21 cellular contexts compared by ENCODE assay signal in the genomic region with DNA sequence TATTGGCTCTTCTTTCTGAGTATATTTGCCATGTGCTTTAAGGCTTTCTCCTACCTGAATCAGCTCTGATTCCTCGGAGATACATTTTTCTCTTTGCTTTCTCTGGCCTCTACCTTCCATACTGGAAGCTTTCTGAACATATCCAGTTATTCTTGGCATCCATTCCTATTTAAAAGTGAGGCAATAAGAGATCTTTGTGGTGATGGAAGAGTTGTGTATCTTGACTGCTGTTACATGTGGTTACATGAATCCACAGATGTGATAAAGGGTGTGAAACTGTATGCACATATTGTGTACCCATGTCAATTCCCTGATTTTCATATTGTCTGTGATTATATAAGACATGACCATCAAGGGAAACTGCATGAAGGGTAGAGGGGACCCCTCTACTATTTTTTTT. TPM values are rescaled to one million over a fixed set of nuclear protein-coding genes. Genes with fewer than 3 reads are reported as not detected.
DNase-seq lines count a peak whose midpoint lies in the region; ATAC-seq, FAIRE-seq and TF ChIP-seq lines count a peak whose summit lies in the region.
"Had no signal": no experiment of that assay in that cellular context is flagged by ENCODE, and none has a peak within 500 bp of the region (broad histone marks: within the 10 kb centered on the region; RNA-seq: fewer than 3 reads in every experiment).

No MANE protein-coding gene starts in this region.

- no peak overlapping the region for H3K9ac ChIP-seq in BLaER1 treated with 17β-estradiol and CSF1 and Interleukin-3, amounts not matched to agents 10 nM and 100 nM
- H3K9ac ChIP-seq in OCI-LY3 (ENCODE audit: low read length) (no peak overlapping the region), endothelial cell of umbilical vein (replicated peaks; ENCODE audit: extremely low read depth, insufficient read depth, low read length) (no peak overlapping the region), GM23248 (no peak overlapping the region)
- H3K9ac ChIP-seq: SK-N-SH had no signal

- no peaks in the 10 kb centered on the region for H3K9me3 Mint-ChIP-seq in memory B cell
- H3K9me3 Mint-ChIP-seq: CD8-positive, alpha-beta T cell had no signal

- H3K4me1 ChIP-seq in BLaER1 treated with 17β-estradiol and CSF1 and Interleukin-3, amounts not matched to agents 10 nM and 100 nM, result peaks cover 38 to 54% (median 42%) of the 10 kb centered on the region in 10 experiments
- peaks cover 10% of the 10 kb centered on the region for H3K4me1 ChIP-seq in OCI-LY3 (ENCODE audit: low read length)
- peaks cover 22% of the 10 kb centered on the region for H3K4me1 ChIP-seq in endothelial cell of umbilical vein (ENCODE audit: control insufficient read depth, extremely low read depth, insufficient read depth, low read length)
- H3K4me1 ChIP-seq in GM23248 (ENCODE audit: insufficient read depth), result peaks cover 14% of the 10 kb centered on the region
- peaks cover 0 to 4% of the 10 kb centered on the region in 2 donors for H3K4me1 ChIP-seq in ascending aorta

- 0 out of 22 replicates have a peak, but pooled peaks cover 0 to 5% (median 0%) of the 10 kb centered on the region in 11 experiments for H3K9me3 ChIP-seq in BLaER1 treated with 17β-estradiol and CSF1 and Interleukin-3, amounts not matched to agents 10 nM and 100 nM (replicated peaks in 1 of 11)
- H3K9me3 ChIP-seq in OCI-LY3 (ENCODE audit: insufficient read depth, low read length), result no peaks in the 10 kb centered on the region
- H3K9me3 ChIP-seq in endothelial cell of umbilical vein (replicated peaks; ENCODE audit: control insufficient read depth, insufficient read depth, low read length), result no peaks in the 10 kb centered on the region
- H3K9me3 ChIP-seq in GM23248 (ENCODE audit: low read depth), result no peaks in the 10 kb centered on the region
- H3K9me3 ChIP-seq in ascending aorta, result no peaks in the 10 kb centered on the region
- H3K9me3 ChIP-seq: SK-N-SH had no signal

- H3K79me2 ChIP-seq in OCI-LY3 (ENCODE audit: low read length), result peaks cover 47% of the 10 kb centered on the region
- peaks cover 26% of the 10 kb centered on the region for H3K79me2 ChIP-seq in endothelial cell of umbilical vein (ENCODE audit: control insufficient read depth, insufficient read depth, low read length)
- peaks cover 97% of the 10 kb centered on the region for H3K79me2 ChIP-seq in GM23248 (ENCODE audit: insufficient read depth)

- no peaks in the 10 kb centered on the region for H3K27me3 ChIP-seq in BLaER1 treated with 17β-estradiol and CSF1 and Interleukin-3, amounts not matched to agents 10 nM and 100 nM
- no peaks in the 10 kb centered on the region for H3K27me3 ChIP-seq in OCI-LY3 (ENCODE audit: low read depth, low read length)
- H3K27me3 ChIP-seq in endothelial cell of umbilical vein (ENCODE audit: control insufficient read depth in 2 of 2, insufficient read depth in 2 of 2, low read length in 2 of 2), result no peaks in the 10 kb centered on the region
- no peaks in the 10 kb centered on the region for H3K27me3 ChIP-seq in GM23248 (replicated peaks; ENCODE audit: insufficient read depth)
- H3K27me3 ChIP-seq in ascending aorta, result no peaks in the 10 kb centered on the region

- peak overlapping the region; percentile 66 for H3K4me3 Mint-ChIP-seq in memory B cell
- H3K4me3 Mint-ChIP-seq: CD8-positive, alpha-beta T cell had no signal

- no peak overlapping the region for H3K4me3 ChIP-seq in BLaER1 treated with 17β-estradiol and CSF1 and Interleukin-3, amounts not matched to agents 10 nM and 100 nM
- H3K4me3 ChIP-seq in OCI-LY3 (ENCODE audit: low read length) (no peak overlapping the region), endothelial cell of umbilical vein (replicated peaks in 1 of 3; ENCODE audit: insufficient read depth in 1 of 3, low read depth in 1 of 3, low read length in 3 of 3) (peak overlapping the region in 1 of 3 experiments; percentile 28), GM23248 (no peak overlapping the region), ascending aorta (no peak overlapping the region)
- H3K4me3 ChIP-seq: K562 had no signal

- no peak overlapping the region for H2AFZ ChIP-seq in OCI-LY3 (ENCODE audit: low read depth, low read length)
- H2AFZ ChIP-seq in endothelial cell of umbilical vein (ENCODE audit: low read depth, low read length), result no peak overlapping the region
- no peak overlapping the region for H2AFZ ChIP-seq in GM23248

- in situ Hi-C loops in GM23248 (cut with MboI), result no loop called here

- intact Hi-C loops in endothelial cell of umbilical vein (cut with micrococcal nuclease) (no loop called here), ascending aorta (cut with DNase I) (no loop called here)

- no peaks in the 10 kb centered on the region for H3K27me3 Mint-ChIP-seq in memory B cell

- DNase-seq in endothelial cell of umbilical vein (ENCODE audit: low read depth, low spot score), result no peak
- DNase-seq in memory B cell (ENCODE audit: low spot score in 2 of 2), result no peak
- no peak for DNase-seq in GM23248
- DNase-seq in NCI-H1436 treated with DMSO at 0.1 percent for 48 hours (lab: John Stamatoyannopoulos, UW), result no peak
- DNase-seq in ascending aorta (ENCODE audit: low spot score in 2 of 2), result no peak
- DNase-seq in DMS79 treated with DMSO at 0.1 percent for 48 hours (lab: John Stamatoyannopoulos, UW), result no peak
- DNase-seq: CD8-positive, alpha-beta T cell; NCI-H1436; NCI-H2029 treated with DMSO at 0.1 percent for 48 hours; NCI-H2171 treated with DMSO at 0.1 percent for 48 hours; NCI-H446 treated with DMSO at 0.1 percent for 48 hours; NCI-H774; Right ventricle myocardium superior; SK-N-SH had no signal

- WGBS in GM23248 (ENCODE audit: low coverage in 1 of 2, low lambda C conversion rate in 2 of 2, missing lambda C conversion rate in 2 of 2), 2 experiments, result 94 to 95% methylated on average over 1 of the region's 1 CpG

- peaks cover 17 to 90% (median 39%) of the 10 kb centered on the region in 11 experiments; a peak in 18 of 22 replicates for H4K20me1 ChIP-seq in BLaER1 treated with 17β-estradiol and CSF1 and Interleukin-3, amounts not matched to agents 10 nM and 100 nM
- H4K20me1 ChIP-seq in OCI-LY3 (ENCODE audit: insufficient read depth, low read length) (peaks cover 34% of the 10 kb centered on the region), endothelial cell of umbilical vein (replicated peaks; ENCODE audit: control insufficient read depth, extremely low read depth, insufficient read depth, low read length) (no peaks in the 10 kb centered on the region), GM23248 (ENCODE audit: insufficient read depth) (peaks cover 11% of the 10 kb centered on the region; the same call in 1 of the 2 replicates)

- H3F3A ChIP-seq in GM23248 (ENCODE audit: insufficient read depth), result peaks cover 18% of the 10 kb centered on the region

- no peak for TF ChIP-seq POLR2A in endothelial cell of umbilical vein (IDR thresholded peaks at IDR 0.05; ENCODE audit: low read depth, low read length)

- no peaks in the 10 kb centered on the region for H3K9me2 ChIP-seq in GM23248 (ENCODE audit: insufficient read depth)
- H3K9me2 ChIP-seq: SK-N-SH had no signal

- peak overlapping the region; percentile 89 for H3K27ac Mint-ChIP-seq in memory B cell
- H3K27ac Mint-ChIP-seq: CD8-positive, alpha-beta T cell had no signal

- peak overlapping the region; percentile 63 to 85 (median 73) for H3K4me2 ChIP-seq in BLaER1 treated with 17β-estradiol and CSF1 and Interleukin-3, amounts not matched to agents 10 nM and 100 nM
- H3K4me2 ChIP-seq in OCI-LY3 (ENCODE audit: low read length) (0 out of 2 replicates have a peak overlapping the region, but pooled peaks have one; percentile 7), endothelial cell of umbilical vein (ENCODE audit: insufficient read depth, low read length) (peak overlapping the region; percentile 70), GM23248 (ENCODE audit: unreplicated experiment) (no peak overlapping the region)

- H3K36me3 Mint-ChIP-seq in memory B cell, result peaks cover 5% of the 10 kb centered on the region

- CTCF ChIA-PET in endothelial cell of umbilical vein (lab: Charles Lee), result interaction anchor here (1.2 to 3.4 kb wide), 7 partner anchors 11 to 75 kb away, joined by 3 to 25 read pairs (median 9); no protein-coding TSS in a partner anchor

- H3K9me1 ChIP-seq in endothelial cell of umbilical vein (replicated peaks; ENCODE audit: control insufficient read depth, extremely low read depth, insufficient read depth, low read length), result no peaks in the 10 kb centered on the region

- POLR2A ChIA-PET in endothelial cell of umbilical vein (lab: Charles Lee), result no interaction called here

- H3K4me1 Mint-ChIP-seq in memory B cell, result peaks cover 45% of the 10 kb centered on the region

- FAIRE-seq in endothelial cell of umbilical vein (lab: Jason Lieb, UNC), result no peak
- FAIRE-seq: D721Med, K562 had no signal

- dilution Hi-C loops in endothelial cell of umbilical vein (cut with MboI; ENCODE audit: extremely low pct_ligation_motif_present, low sequenced_read_pairs), result loop anchor here (25.0 kb wide), 1 partner anchor 216 kb away; no protein-coding TSS in a partner anchor

- no peak for TF ChIP-seq CTCF in OCI-LY3 (IDR thresholded peaks at IDR 0.05; ENCODE audit: low read depth, low read length)
- TF ChIP-seq CTCF in endothelial cell of umbilical vein (IDR thresholded peaks at IDR 0.05; ENCODE audit: extremely low read depth in 1 of 2, insufficient read depth in 1 of 2, low read depth in 1 of 2, low read length in 2 of 2), result no peak
- TF ChIP-seq CTCF in ascending aorta (IDR thresholded peaks at IDR 0.05), result no peak

- H3K36me3 ChIP-seq in BLaER1 treated with 17β-estradiol and CSF1 and Interleukin-3, amounts not matched to agents 10 nM and 100 nM, result peaks cover 0 to 14% (median 8%) of the 10 kb centered on the region in 11 experiments; a peak in 7 of 22 replicates
- no peaks in the 10 kb centered on the region for H3K36me3 ChIP-seq in OCI-LY3 (replicated peaks; ENCODE audit: low read depth, low read length)
- no peaks in the 10 kb centered on the region for H3K36me3 ChIP-seq in endothelial cell of umbilical vein (ENCODE audit: control insufficient read depth in 2 of 2, extremely low read depth in 1 of 2, insufficient read depth in 2 of 2, low read length in 2 of 2)
- H3K36me3 ChIP-seq in GM23248 (ENCODE audit: low read depth), result no peaks in the 10 kb centered on the region
- H3K36me3 ChIP-seq in ascending aorta, result no peaks in the 10 kb centered on the region

- BruUV-seq in endothelial cell of umbilical vein (replicated peaks; lab: Mats Ljungman, UMichigan), result no TSS peak

- peak overlapping the region in 8 of 11 experiments; percentile 9 to 56 (median 42); a peak in 9 of 22 replicates for H3K27ac ChIP-seq in BLaER1 treated with 17β-estradiol and CSF1 and Interleukin-3, amounts not matched to agents 10 nM and 100 nM
- no peak overlapping the region for H3K27ac ChIP-seq in OCI-LY3 (ENCODE audit: low read length)
- no peak overlapping the region for H3K27ac ChIP-seq in endothelial cell of umbilical vein (ENCODE audit: insufficient read depth, low read depth, low read length)
- no peak overlapping the region for H3K27ac ChIP-seq in GM23248
- no peak overlapping the region for H3K27ac ChIP-seq in ascending aorta

- no peak for ATAC-seq in memory B cell (ENCODE audit: low read depth)
- ATAC-seq: CD8-positive, alpha-beta T cell; K562; Panc1 had no signal

RNA-seq across cellular contexts. Expression of a gene that starts 24.4 kb away (rescaled TPM):
- 32.8 and 34.1 TPM in 2 replicates for total RNA-seq in endothelial cell of umbilical vein
- polyA plus RNA-seq in endothelial cell of umbilical vein, result 12.1 and 13.9 TPM in 2 replicates
- polyA plus RNA-seq in endothelial cell of umbilical vein (2011; cell fraction: cytosol; rRNA removed), result 13.2 TPM in 2 replicates
- 36.1 and 37.2 TPM in 2 replicates for polyA plus RNA-seq in endothelial cell of umbilical vein (2011; cell fraction: nucleus; rRNA removed)
- polyA plus RNA-seq in endothelial cell of umbilical vein (2012), result 19.0 and 24.0 TPM in 2 replicates
- polyA minus RNA-seq in endothelial cell of umbilical vein, result 82.5 and 92.5 TPM in 2 replicates
- polyA minus RNA-seq in endothelial cell of umbilical vein (2011; cell fraction: cytosol; rRNA and poly(A)+ RNA removed), result 17.1 TPM
- 18.1 and 19.6 TPM in 2 replicates for polyA minus RNA-seq in endothelial cell of umbilical vein (2011; cell fraction: nucleus; rRNA and poly(A)+ RNA removed)
- 17.2 TPM in 2 replicates for total RNA-seq in GM23248 (2014; rRNA removed; shearing (Covaris generic))
- 7.1 and 7.2 TPM in 2 replicates for polyA plus RNA-seq in GM23248 (2016; fragmentation: Nextera tagmentation; extraction: Ambion mirVana)
- 19.6 TPM for total RNA-seq in ascending aorta

RNA-seq across cellular contexts. Expression of a gene that starts 38.9 kb away (rescaled TPM):
- total RNA-seq in endothelial cell of umbilical vein, result not detected in 2 replicates
- polyA plus RNA-seq in endothelial cell of umbilical vein, result not detected in 2 replicates
- 0.10 TPM in 1 of 2 replicates, not detected in the other for polyA plus RNA-seq in endothelial cell of umbilical vein (2011; cell fraction: cytosol; rRNA removed)
- not detected in 2 replicates for polyA plus RNA-seq in endothelial cell of umbilical vein (2011; cell fraction: nucleus; rRNA removed)
- polyA plus RNA-seq in endothelial cell of umbilical vein (2012), result not detected in 2 replicates
- polyA minus RNA-seq in endothelial cell of umbilical vein, result not detected in 2 replicates
- not detected for polyA minus RNA-seq in endothelial cell of umbilical vein (2011; cell fraction: cytosol; rRNA and poly(A)+ RNA removed)
- not detected in 2 replicates for polyA minus RNA-seq in endothelial cell of umbilical vein (2011; cell fraction: nucleus; rRNA and poly(A)+ RNA removed)
- not detected in 2 replicates for total RNA-seq in GM23248 (2014; rRNA removed; shearing (Covaris generic))
- polyA plus RNA-seq in GM23248 (2016; fragmentation: Nextera tagmentation; extraction: Ambion mirVana), result 0.72 TPM in 1 of 2 replicates, not detected in the other
- total RNA-seq in ascending aorta, result not detected
- total RNA-seq: CD8-positive, alpha-beta T cell; Daoy; H4; K562; Right ventricle myocardium superior had no signal
- polyA plus RNA-seq: K562 had no signal

RNA-seq across cellular contexts. Expression of a gene that starts 44.1 kb away (rescaled TPM):
- 70.7 and 85.6 TPM in 2 replicates for total RNA-seq in endothelial cell of umbilical vein
- 97.4 and 97.8 TPM in 2 replicates for polyA plus RNA-seq in endothelial cell of umbilical vein
- 57.6 and 80.7 TPM in 2 replicates for polyA plus RNA-seq in endothelial cell of umbilical vein (2011; cell fraction: cytosol; rRNA removed)
- polyA plus RNA-seq in endothelial cell of umbilical vein (2011; cell fraction: nucleus; rRNA removed), result 331 and 358 TPM in 2 replicates
- polyA plus RNA-seq in endothelial cell of umbilical vein (2012), result 84.4 and 89.7 TPM in 2 replicates
- 27.2 and 37.8 TPM in 2 replicates for polyA minus RNA-seq in endothelial cell of umbilical vein
- polyA minus RNA-seq in endothelial cell of umbilical vein (2011; cell fraction: cytosol; rRNA and poly(A)+ RNA removed), result 11.3 TPM
- 37.5 and 78.5 TPM in 2 replicates for polyA minus RNA-seq in endothelial cell of umbilical vein (2011; cell fraction: nucleus; rRNA and poly(A)+ RNA removed)
- 112 and 113 TPM in 2 replicates for total RNA-seq in GM23248 (2014; rRNA removed; shearing (Covaris generic))
- polyA plus RNA-seq in GM23248 (2016; fragmentation: Nextera tagmentation; extraction: Ambion mirVana), result 69.2 and 72.3 TPM in 2 replicates
- 120 TPM for total RNA-seq in ascending aorta

Comparison
In these comparisons a context has a peak if more than half of its experiments do, and no peak if none do; other contexts are left out.
1. H3K27ac ChIP-seq: peak in BLaER1 treated with 17β-estradiol and CSF1 and Interleukin-3, amounts not matched to agents 10 nM and 100 nM (8 of 11); none in OCI-LY3 (single experiment), endothelial cell of umbilical vein (single experiment), GM23248 (single experiment) and ascending aorta (0 of 2).